In genomic region chr10:58438340-58438739, GRCh38 we compare ENCODE assay signal across 15 cellular contexts. TPM values are rescaled to one million over a fixed set of nuclear protein-coding genes. Genes with fewer than 3 reads are reported as not detected.
DNase-seq lines count a peak whose midpoint lies in the region; ATAC-seq, FAIRE-seq and TF ChIP-seq lines count a peak whose summit lies in the region.
"Had no signal": no experiment of that assay in that cellular context is flagged by ENCODE, and none has a peak within 500 bp of the region (broad histone marks: within the 10 kb centered on the region; RNA-seq: fewer than 3 reads in every experiment).

No MANE protein-coding gene starts in this region.

- in situ Hi-C loops in ACHN (cut with HindIII; ENCODE audit: low pct_ligation_motif_present, low pct_unique_long_range_greater_than_20kb, low sequenced_read_pairs), result no loop called here

- DNase-seq in ACHN (peak; percentile 74), LHCN-M2 (ENCODE audit: low read depth) (peak; percentile 75), bronchial epithelial cell (ENCODE audit: low read depth) (peak; percentile 70), kidney epithelial cell (ENCODE audit: low read depth) (peak; percentile 83), NCI-H128 (lab: John Stamatoyannopoulos, UW; ENCODE audit: unreplicated experiment) (no peak), NCI-H446 (lab: John Stamatoyannopoulos, UW) (no peak), Karpas-422 (no peak)
- DNase-seq: activated CD4-positive, alpha-beta memory T cell treated with anti-CD3 and anti-CD28 coated beads for 36 hours; DMS 273 treated with DMSO at 0.1 percent for 48 hours; Kasumi-1; NCI-H1930; NCI-H82; SIG-M5 had no signal

- H3K36me3 ChIP-seq in bronchial epithelial cell (ENCODE audit: control insufficient read depth, insufficient read depth, low read length) (no peaks in the 10 kb centered on the region), kidney epithelial cell (ENCODE audit: control insufficient read depth, insufficient read depth, low read length) (no peaks in the 10 kb centered on the region), Karpas-422 (ENCODE audit: insufficient read depth, low read length) (no peaks in the 10 kb centered on the region)

- H3K9me2 ChIP-seq in Karpas-422 (replicated peaks; ENCODE audit: insufficient read depth, low read length), result no peaks in the 10 kb centered on the region

- H3K4me3 ChIP-seq in bronchial epithelial cell (ENCODE audit: low read depth, low read length) (no peak overlapping the region), kidney epithelial cell (ENCODE audit: low read depth, low read length) (no peak overlapping the region), Karpas-422 (ENCODE audit: low read length) (no peak overlapping the region)
- H3K4me3 ChIP-seq: GM12878 had no signal

- no peak overlapping the region for H3K4me2 ChIP-seq in Karpas-422 (ENCODE audit: low read depth, low read length, poor library complexity, severe bottlenecking)

- H4K20me1 ChIP-seq in Karpas-422 (ENCODE audit: insufficient read depth, low read depth, low read length), result no peaks in the 10 kb centered on the region

- H3K9ac ChIP-seq in Karpas-422 (ENCODE audit: low read length), result no peak overlapping the region

- H2AFZ ChIP-seq in Karpas-422 (ENCODE audit: low read length), result no peak overlapping the region

- H3K9me3 ChIP-seq in Karpas-422 (ENCODE audit: low read length), result no peaks in the 10 kb centered on the region

- no peak for ATAC-seq in GM21717 (IDR thresholded peaks at IDR 0.05; ENCODE audit: unreplicated experiment)
- ATAC-seq: GM12878 had no signal

- no peak overlapping the region for H3K27ac ChIP-seq in Karpas-422 (ENCODE audit: low read length)

- no peaks in the 10 kb centered on the region for H3K79me2 ChIP-seq in Karpas-422 (ENCODE audit: low read length)

- no peak for TF ChIP-seq CTCF in bronchial epithelial cell (IDR thresholded peaks at IDR 0.05; ENCODE audit: insufficient read depth, low read length, severe bottlenecking)
- TF ChIP-seq CTCF in kidney epithelial cell (IDR thresholded peaks at IDR 0.05; ENCODE audit: insufficient read depth, low read length, poor library complexity, severe bottlenecking), result no peak

- FAIRE-seq in bronchial epithelial cell (lab: Jason Lieb, UNC), result no peak
- FAIRE-seq: GM12878 had no signal

- no peaks in the 10 kb centered on the region for H3K4me1 ChIP-seq in Karpas-422 (ENCODE audit: low read length)

- H3K27me3 ChIP-seq in bronchial epithelial cell (ENCODE audit: control insufficient read depth, insufficient read depth, low read length) (no peaks in the 10 kb centered on the region), kidney epithelial cell (ENCODE audit: control insufficient read depth, insufficient read depth, low read length) (no peaks in the 10 kb centered on the region), Karpas-422 (ENCODE audit: low read length) (no peaks in the 10 kb centered on the region)

RNA-seq across cellular contexts. Expression of gene TFAM, which starts 53.1 kb away (rescaled TPM):
- 29.9 and 44.9 TPM in 2 replicates for total RNA-seq in LHCN-M2 (2014; rRNA removed)
- 13.6 TPM for polyA plus RNA-seq in LHCN-M2 (2012)
- 31.9 and 36.1 TPM in 2 replicates for total RNA-seq in bronchial epithelial cell
- 32.4 and 36.4 TPM in 2 replicates for total RNA-seq in kidney epithelial cell
- 56.5 and 76.4 TPM in 2 replicates for total RNA-seq in Karpas-422 (2014; rRNA removed; shearing (Covaris generic); ENCODE audit: low replicate concordance)

Comparison
In these comparisons a context has a peak if more than half of its experiments do, and no peak if none do; other contexts are left out.
1. DNase-seq: peak in ACHN (single experiment), LHCN-M2 (single experiment), bronchial epithelial cell (single experiment) and kidney epithelial cell (single experiment); none in NCI-H128 (single experiment), NCI-H446 (0 of 2) and Karpas-422 (single experiment).